Comparison of ENCODE assay signal across 1 cellular context in genomic region chr11:122309262-122309925, GRCh38.
TF ChIP-seq lines count a peak whose summit lies in the region.

No MANE protein-coding gene starts in this region.

TF ChIP-seq in GM23338, 12 proteins besides CTCF, POLR2A, EP300 and RAD21 (continued from another document):
- no peak for TF ChIP-seq ZNF462 (CRISPR knock-in tag; IDR thresholded peaks at IDR 0.05)
